Comparison of ENCODE assay signal across 15 cellular contexts in the genomic region with DNA sequence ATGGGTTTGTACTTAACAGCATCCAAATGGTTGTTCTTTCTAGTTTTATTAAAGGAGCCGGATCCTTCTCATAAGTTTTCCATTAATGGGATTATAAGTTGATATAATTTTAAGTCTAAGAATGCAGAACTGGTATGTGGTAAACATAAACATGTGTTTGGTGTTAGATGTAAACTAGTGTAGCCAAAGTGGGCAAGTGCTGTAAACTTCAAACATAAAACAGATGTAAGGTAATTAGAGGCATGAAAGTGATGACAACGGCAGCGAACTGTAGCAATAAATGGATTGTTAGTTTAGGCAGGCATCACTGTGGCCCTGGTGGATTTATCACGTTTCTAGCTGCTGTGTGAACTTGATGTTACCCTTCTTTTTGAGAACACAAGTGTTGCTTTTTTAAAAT. TPM values are rescaled to one million over a fixed set of nuclear protein-coding genes. Genes with fewer than 3 reads are reported as not detected.
DNase-seq lines count a peak whose midpoint lies in the region; ATAC-seq and TF ChIP-seq lines count a peak whose summit lies in the region.
"Had no signal": no experiment of that assay in that cellular context is flagged by ENCODE, and none has a peak within 500 bp of the region (broad histone marks: within the 10 kb centered on the region; RNA-seq: fewer than 3 reads in every experiment).

No MANE protein-coding gene starts in this region.

- H3K4me3 ChIP-seq in cardiac muscle cell (no peak overlapping the region), ascending aorta (peak overlapping the region in 1 of 2 donors; percentile 30), thoracic aorta (peak overlapping the region; percentile 52)

- H3K27me3 ChIP-seq in cardiac muscle cell (no peaks in the 10 kb centered on the region), ascending aorta (no peaks in the 10 kb centered on the region), thoracic aorta (replicated peaks; ENCODE audit: insufficient read depth) (no peaks in the 10 kb centered on the region)

- H3K36me3 ChIP-seq in cardiac muscle cell, result no peaks in the 10 kb centered on the region
- H3K36me3 ChIP-seq in ascending aorta, result no peaks in the 10 kb centered on the region
- no peaks in the 10 kb centered on the region for H3K36me3 ChIP-seq in thoracic aorta

- peaks cover 34% of the 10 kb centered on the region for H3K4me1 ChIP-seq in cardiac muscle cell (ENCODE audit: low read depth)
- peaks cover 2 to 16% of the 10 kb centered on the region in 2 donors for H3K4me1 ChIP-seq in ascending aorta
- peaks cover 13 to 35% of the 10 kb centered on the region in 2 donors for H3K4me1 ChIP-seq in thoracic aorta (ENCODE audit: control insufficient read depth in 1 of 2, low read depth in 2 of 2)

- TF ChIP-seq CTCF in cardiac muscle cell (IDR thresholded peaks at IDR 0.05; ENCODE audit: low read depth, low read length) (no peak), ascending aorta (IDR thresholded peaks at IDR 0.05) (no peak), thoracic aorta (IDR thresholded peaks at IDR 0.05) (no peak)

- intact Hi-C loops in Right ventricle myocardium inferior (cut with DNase I), result no loop called here
- intact Hi-C loops in ascending aorta (cut with DNase I), result no loop called here

- no peaks in the 10 kb centered on the region for H3K9me3 ChIP-seq in cardiac muscle cell (ENCODE audit: low read depth)
- no peaks in the 10 kb centered on the region for H3K9me3 ChIP-seq in ascending aorta
- H3K9me3 ChIP-seq in thoracic aorta, result no peaks in the 10 kb centered on the region

- DNase-seq in cardiac muscle cell (ENCODE audit: low read depth in 1 of 2, low spot score in 1 of 2) (no peak), Right ventricle myocardium inferior (ENCODE audit: missing footprints) (no peak), ascending aorta (ENCODE audit: low spot score in 2 of 2) (no peak), thoracic aorta (ENCODE audit: low spot score) (no peak), SHP77 treated with DMSO at 0.1 percent for 48 hours (lab: John Stamatoyannopoulos, UW) (no peak)
- DNase-seq: C1 segment of cervical spinal cord; Calu3; CD4-positive, alpha-beta memory T cell; COR-L47; DMS53; DMS79 treated with DMSO at 0.1 percent for 48 hours; GOT3; HCEC 1CT had no signal

- ATAC-seq in Right ventricle myocardium inferior (no peak), thoracic aorta (ENCODE audit: insufficient number of reproducible peaks, low FRiP score, low read depth) (no peak), GM19467 (IDR thresholded peaks at IDR 0.05; ENCODE audit: unreplicated experiment) (no peak)

- peak overlapping the region; percentile 83 for H3K27ac ChIP-seq in cardiac muscle cell
- peak overlapping the region; percentile 27 to 43 for H3K27ac ChIP-seq in ascending aorta
- peak overlapping the region in 1 of 2 donors; percentile 46 for H3K27ac ChIP-seq in thoracic aorta
- H3K27ac ChIP-seq: 22Rv1 had no signal

RNA-seq across cellular contexts. Expression of a gene that starts 37.9 kb away (rescaled TPM):
- total RNA-seq in cardiac muscle cell (651 and 1,010 TPM in 2 replicates), Right ventricle myocardium inferior (17.9 TPM), ascending aorta (16.3 TPM), thoracic aorta (10 to 100 TPM; 14.9 to 24.8 TPM)
- 715 and 1,076 TPM in 2 replicates for polyA plus RNA-seq in cardiac muscle cell

Comparison
In these comparisons a context has a peak if more than half of its experiments do, and no peak if none do; other contexts are left out.
1. RNA of a gene that starts 37.9 kb away (total RNA-seq): 651 to 1,010 TPM in cardiac muscle cell; 14.9 to 24.8 TPM in thoracic aorta, 17.9 TPM in Right ventricle myocardium inferior (single experiment) and 16.3 TPM in ascending aorta (single experiment); every median in the first group is over 10 times any median in the second.